In the genomic region with DNA sequence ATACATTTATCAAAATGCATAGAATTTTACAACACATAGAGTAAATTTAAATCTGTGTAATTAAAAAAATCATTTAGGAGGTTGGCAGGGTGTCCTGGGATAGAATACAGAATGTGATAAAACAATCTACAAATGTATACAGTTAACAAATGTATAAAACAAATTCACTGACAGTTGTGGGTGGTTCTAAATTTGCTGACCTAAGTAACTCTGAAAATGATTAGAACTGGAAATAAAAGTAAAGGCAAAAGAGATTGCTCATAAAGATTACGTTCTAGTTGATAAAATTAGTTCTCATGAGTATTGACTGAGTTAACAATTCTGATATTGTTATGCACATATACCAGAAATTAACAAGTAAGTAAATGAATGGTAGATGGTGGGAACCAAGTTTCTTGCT, we compare ENCODE assay signal across 29 cellular contexts.
"Had no signal": no experiment of that assay in that cellular context is flagged by ENCODE, and none has a peak within 500 bp of the region (broad histone marks: within the 10 kb centered on the region; RNA-seq: fewer than 3 reads in every experiment).

No MANE protein-coding gene starts in this region.

- H3K27ac Mint-ChIP-seq: stimulated activated effector memory CD8-positive, alpha-beta T cell treated with anti-CD3 and anti-CD28 coated beads, Interleukin-12 subunit alpha, Interleukin-12 subunit beta, amount 100 ng/mL, for 72 hours; stimulated activated memory B cell treated with anti-CD40 and anti-IgM and Interleukin-4, amounts not matched to agents 10 μg/mL and 1 μg/mL and 100 μg/mL, for 72 hours; stimulated activated naive B cell treated with anti-CD40 and anti-IgM and Interleukin-4, amounts not matched to agents 10 μg/mL and 1 μg/mL and 100 μg/mL, for 72 hours; stimulated activated naive CD8-positive, alpha-beta T cell treated with anti-CD3 and anti-CD28 coated beads, Interleukin-15, amount 100 ng/mL, for 72 hours; stimulated activated naive CD8-positive, alpha-beta T cell treated with anti-CD3 and anti-CD28 coated beads, Interleukin-15, Interleukin-2, amounts not matched to agents 100 ng/mL and 50 ng/mL, for 24 hours; type B pancreatic cell had no signal

- H3K4me1 Mint-ChIP-seq: stimulated activated effector memory CD8-positive, alpha-beta T cell treated with anti-CD3 and anti-CD28 coated beads, Interleukin-12 subunit alpha, Interleukin-12 subunit beta, amount 100 ng/mL, for 72 hours; stimulated activated memory B cell treated with anti-CD40 and anti-IgM and Interleukin-4, amounts not matched to agents 10 μg/mL and 1 μg/mL and 100 μg/mL, for 72 hours; stimulated activated naive B cell treated with anti-CD40 and anti-IgM and Interleukin-4, amounts not matched to agents 10 μg/mL and 1 μg/mL and 100 μg/mL, for 72 hours; stimulated activated naive CD8-positive, alpha-beta T cell treated with anti-CD3 and anti-CD28 coated beads, Interleukin-15, amount 100 ng/mL, for 72 hours had no signal

- H3K4me3 ChIP-seq: stomach, suprapubic skin, testis, thoracic aorta, thyroid gland, tibial artery, tibial nerve, transverse colon, upper lobe of left lung, upper lobe of right lung, uterus, vagina had no signal

- H3K27ac ChIP-seq: stomach, suprapubic skin, testis, thoracic aorta, thyroid gland, tibial artery, tibial nerve, transverse colon, upper lobe of left lung, upper lobe of right lung, uterus, vagina had no signal

- ATAC-seq: stimulated activated effector memory CD8-positive, alpha-beta T cell treated with anti-CD3 and anti-CD28 coated beads, Interleukin-12 subunit alpha, Interleukin-12 subunit beta, amount 100 ng/mL, for 72 hours; stimulated activated memory B cell treated with anti-CD40 and anti-IgM and Interleukin-4, amounts not matched to agents 10 μg/mL and 1 μg/mL and 100 μg/mL, for 72 hours; stimulated activated naive B cell treated with anti-CD40 and anti-IgM and Interleukin-4, amounts not matched to agents 10 μg/mL and 1 μg/mL and 100 μg/mL, for 72 hours; stimulated activated naive CD8-positive, alpha-beta T cell treated with anti-CD3 and anti-CD28 coated beads, Interleukin-15, amount 100 ng/mL, for 72 hours; stimulated activated naive CD8-positive, alpha-beta T cell treated with anti-CD3 and anti-CD28 coated beads, Interleukin-15, Interleukin-2, amounts not matched to agents 100 U/mL and 50 U/mL, for 24 hours; upper lobe of right lung had no signal

- H3K4me1 ChIP-seq: stomach, suprapubic skin, testis, thyroid gland, tibial artery, tibial nerve, transverse colon, upper lobe of left lung, upper lobe of right lung, uterus, vagina had no signal

- H3K9me3 Mint-ChIP-seq: type B pancreatic cell had no signal

- H3K4me3 Mint-ChIP-seq: stimulated activated effector memory CD8-positive, alpha-beta T cell treated with anti-CD3 and anti-CD28 coated beads, Interleukin-12 subunit alpha, Interleukin-12 subunit beta, amount 100 ng/mL, for 72 hours; stimulated activated memory B cell treated with anti-CD40 and anti-IgM and Interleukin-4, amounts not matched to agents 10 μg/mL and 1 μg/mL and 100 μg/mL, for 72 hours; stimulated activated naive B cell treated with anti-CD40 and anti-IgM and Interleukin-4, amounts not matched to agents 10 μg/mL and 1 μg/mL and 100 μg/mL, for 72 hours; stimulated activated naive CD8-positive, alpha-beta T cell treated with anti-CD3 and anti-CD28 coated beads, Interleukin-15, amount 100 ng/mL, for 72 hours; stimulated activated naive CD8-positive, alpha-beta T cell treated with anti-CD3 and anti-CD28 coated beads, Interleukin-15, Interleukin-2, amounts not matched to agents 100 ng/mL and 50 ng/mL, for 24 hours; type B pancreatic cell had no signal

- H3K36me3 Mint-ChIP-seq: stimulated activated effector memory CD8-positive, alpha-beta T cell treated with anti-CD3 and anti-CD28 coated beads, Interleukin-12 subunit alpha, Interleukin-12 subunit beta, amount 100 ng/mL, for 72 hours; stimulated activated memory B cell treated with anti-CD40 and anti-IgM and Interleukin-4, amounts not matched to agents 10 μg/mL and 1 μg/mL and 100 μg/mL, for 72 hours; stimulated activated naive B cell treated with anti-CD40 and anti-IgM and Interleukin-4, amounts not matched to agents 10 μg/mL and 1 μg/mL and 100 μg/mL, for 72 hours; type B pancreatic cell had no signal

- H3K9me3 ChIP-seq: stomach, suprapubic skin, testis, thoracic aorta, thyroid gland, tibial artery, tibial nerve, transverse colon, upper lobe of left lung, upper lobe of right lung, uterus, vagina had no signal

- H3K36me3 ChIP-seq: stomach, suprapubic skin, thoracic aorta, thyroid gland, tibial artery, tibial nerve, transverse colon, upper lobe of left lung, upper lobe of right lung, uterus, vagina had no signal

- H3K27me3 Mint-ChIP-seq: stimulated activated memory B cell treated with anti-CD40 and anti-IgM and Interleukin-4, amounts not matched to agents 10 μg/mL and 1 μg/mL and 100 μg/mL, for 72 hours; stimulated activated naive B cell treated with anti-CD40 and anti-IgM and Interleukin-4, amounts not matched to agents 10 μg/mL and 1 μg/mL and 100 μg/mL, for 72 hours; stimulated activated naive CD8-positive, alpha-beta T cell treated with anti-CD3 and anti-CD28 coated beads, Interleukin-15, amount 100 ng/mL, for 72 hours; stimulated activated naive CD8-positive, alpha-beta T cell treated with anti-CD3 and anti-CD28 coated beads, Interleukin-15, Interleukin-2, amounts not matched to agents 100 ng/mL and 50 ng/mL, for 24 hours; type B pancreatic cell had no signal

- FAIRE-seq: urothelium cell line had no signal

- DNase-seq: stimulated activated CD4-positive, alpha-beta T cell treated with anti-CD3 and anti-CD28 coated beads, Interleukin-2, amount 100 ng/mL, for 48 hours; stimulated activated CD4-positive, alpha-beta T cell treated with anti-CD3 and anti-CD28 coated beads, Interleukin-4, amount 100 ng/mL, for 1 hour; stimulated activated CD4-positive, alpha-beta T cell treated with anti-CD3 and anti-CD28 coated beads, Interleukin-4, amount 100 ng/mL, for 24 hours; stimulated activated CD4-positive, alpha-beta T cell treated with anti-CD3 and anti-CD28 coated beads, Interleukin-4, amount 100 ng/mL, for 4 hours; stimulated activated CD8-positive, alpha-beta memory T cell treated with anti-CD3 and anti-CD28 coated beads, Interleukin-4, amount 100 ng/mL, for 48 hours; stimulated activated naive B cell treated with anti-CD40 and anti-IgM and Interleukin-4, amounts not matched to agents 10 μg/mL and 1 μg/mL and 100 μg/mL, for 72 hours; stimulated activated naive CD4-positive, alpha-beta T cell; stimulated activated naive CD4-positive, alpha-beta T cell treated with Interleukin-2 at 50 U/mL for 16 hours; stimulated activated naive CD8-positive, alpha-beta T cell treated with anti-CD3 and anti-CD28 coated beads, Interleukin-15, amount 100 ng/mL, for 72 hours; stimulated activated naive CD8-positive, alpha-beta T cell treated with anti-CD3 and anti-CD28 coated beads, Interleukin-15, Interleukin-2, amounts not matched to agents 100 U/mL and 50 U/mL, for 24 hours; stomach; substantia nigra; testis; thyroid gland; tibial artery; transverse colon; trophoblast cell; upper lobe of left lung; upper lobe of right lung; uterus had no signal

- H3K27me3 ChIP-seq: stomach, suprapubic skin, testis, thyroid gland, tibial artery, tibial nerve, transverse colon, upper lobe of left lung, upper lobe of right lung, uterus, vagina had no signal
